Comparison of ENCODE assay signal across 9 cellular contexts in genomic region chr11:115475564-115475963, GRCh38. TPM values are rescaled to one million over a fixed set of nuclear protein-coding genes. Genes with fewer than 3 reads are reported as not detected.
"Had no signal": no experiment of that assay in that cellular context is flagged by ENCODE, and none has a peak within 500 bp of the region (broad histone marks: within the 10 kb centered on the region; RNA-seq: fewer than 3 reads in every experiment).

No MANE protein-coding gene starts in this region.

- H3K9me3 ChIP-seq: HAP-1 had no signal

- ATAC-seq: HCT116 had no signal

- H2AFZ ChIP-seq: GM23248 had no signal

- H3K4me3 ChIP-seq: GM23248, HAP-1 had no signal

- H3K4me1 ChIP-seq: HAP-1 had no signal

- H3K9ac ChIP-seq: GM23248 had no signal

- H3K27ac ChIP-seq: GM23248 had no signal

- DNase-seq: GM23248, GOT3, H7, HFFc6, KBM-7 had no signal

- H3K36me3 ChIP-seq: HAP-1 had no signal

- FAIRE-seq: HTR-8/SVneo had no signal

RNA-seq across cellular contexts. Expression of gene CADM1, which starts 28.7 kb away (rescaled TPM):
- total RNA-seq: HFFc6, HT-29 had no signal
